Comparison of ENCODE assay signal across 11 cellular contexts in the genomic region with DNA sequence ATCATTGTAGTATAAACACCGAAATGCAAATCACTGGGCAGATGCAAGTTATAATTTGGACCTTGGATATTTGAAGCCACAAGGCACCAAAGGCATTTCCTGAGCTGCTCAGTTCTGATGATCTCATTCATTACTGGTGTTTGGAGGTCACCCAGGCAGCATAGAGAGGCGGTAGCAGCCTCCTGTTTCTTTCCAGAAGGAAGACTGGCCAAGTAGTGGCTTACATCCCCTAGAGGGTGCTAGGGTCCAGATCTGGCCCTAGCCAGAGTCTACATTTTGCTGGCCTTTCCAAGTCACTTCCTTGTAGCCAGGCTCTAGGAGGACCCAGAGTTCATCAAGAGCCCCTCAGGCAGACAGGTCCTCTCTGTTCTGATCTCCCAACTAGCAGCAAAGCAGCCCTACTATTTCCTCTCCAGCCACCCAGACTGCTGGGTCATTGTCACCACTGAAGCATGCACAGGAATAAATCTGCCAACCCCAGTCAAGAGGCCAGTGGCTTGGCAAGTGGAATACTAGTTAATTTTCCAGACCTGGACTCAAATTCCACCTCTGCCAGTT. TPM values are rescaled to one million over a fixed set of nuclear protein-coding genes. Genes with fewer than 3 reads are reported as not detected.
DNase-seq lines count a peak whose midpoint lies in the region; TF ChIP-seq lines count a peak whose summit lies in the region.
"Had no signal": no experiment of that assay in that cellular context is flagged by ENCODE, and none has a peak within 500 bp of the region (broad histone marks: within the 10 kb centered on the region; RNA-seq: fewer than 3 reads in every experiment).

No MANE protein-coding gene starts in this region.

- H3K4me3 Mint-ChIP-seq in nephron progenitor cell, result no peak overlapping the region
- no peak overlapping the region for H3K4me3 Mint-ChIP-seq in activated naive CD4-positive, alpha-beta T cell treated with anti-CD3 and anti-CD28 coated beads for 36 hours
- H3K4me3 Mint-ChIP-seq in activated CD4-positive, alpha-beta memory T cell treated with anti-CD3 and anti-CD28 coated beads, Interleukin-2, amount 10 ng/mL, durations not matched to agents 7 days and 5 days, result no peak overlapping the region
- H3K4me3 Mint-ChIP-seq: activated CD4-positive, alpha-beta memory T cell treated with anti-CD3 and anti-CD28 coated beads for 36 hours had no signal

- peaks cover 20% of the 10 kb centered on the region for H3K4me1 Mint-ChIP-seq in nephron progenitor cell
- peaks cover 10% of the 10 kb centered on the region for H3K4me1 Mint-ChIP-seq in activated naive CD4-positive, alpha-beta T cell treated with anti-CD3 and anti-CD28 coated beads for 36 hours (ENCODE audit: low read depth)
- peaks cover 10% of the 10 kb centered on the region for H3K4me1 Mint-ChIP-seq in activated CD4-positive, alpha-beta memory T cell treated with anti-CD3 and anti-CD28 coated beads, Interleukin-2, amount 10 ng/mL, durations not matched to agents 7 days and 5 days

- no peak for TF ChIP-seq CTCF in nephron progenitor cell (IDR thresholded peaks at IDR 0.05)

- no peaks in the 10 kb centered on the region for H3K36me3 Mint-ChIP-seq in nephron progenitor cell (ENCODE audit: low read depth)
- H3K36me3 Mint-ChIP-seq in activated naive CD4-positive, alpha-beta T cell treated with anti-CD3 and anti-CD28 coated beads for 36 hours (ENCODE audit: low read depth), result no peaks in the 10 kb centered on the region
- peaks cover 5% of the 10 kb centered on the region for H3K36me3 Mint-ChIP-seq in activated CD4-positive, alpha-beta memory T cell treated with anti-CD3 and anti-CD28 coated beads, Interleukin-2, amount 10 ng/mL, durations not matched to agents 7 days and 5 days (ENCODE audit: low read depth)
- H3K36me3 Mint-ChIP-seq: activated CD4-positive, alpha-beta memory T cell treated with anti-CD3 and anti-CD28 coated beads for 36 hours had no signal

- H3K9me3 Mint-ChIP-seq in nephron progenitor cell, result no peaks in the 10 kb centered on the region
- no peaks in the 10 kb centered on the region for H3K9me3 Mint-ChIP-seq in activated naive CD4-positive, alpha-beta T cell treated with anti-CD3 and anti-CD28 coated beads for 36 hours
- H3K9me3 Mint-ChIP-seq in activated CD4-positive, alpha-beta memory T cell treated with anti-CD3 and anti-CD28 coated beads, Interleukin-2, amount 10 ng/mL, durations not matched to agents 7 days and 5 days, result no peaks in the 10 kb centered on the region
- H3K9me3 Mint-ChIP-seq: activated CD4-positive, alpha-beta memory T cell treated with anti-CD3 and anti-CD28 coated beads for 36 hours had no signal

- DNase-seq in EH (ENCODE audit: low read depth) (peak; percentile 99), OCI-M1 (lab: John Stamatoyannopoulos, UW) (peak; percentile 16), epidermal melanocyte (ENCODE audit: insufficient read length, low spot score) (peak; percentile 82), nephron progenitor cell (peak; percentile 43), globus pallidus (ENCODE audit: low spot score) (no peak)
- no peak for DNase-seq in activated naive CD4-positive, alpha-beta T cell treated with anti-CD3 and anti-CD28 coated beads for 36 hours
- DNase-seq in stimulated activated CD4-positive, alpha-beta T cell treated with anti-CD3 and anti-CD28 coated beads, Interleukin-12 subunit alpha, Interleukin-12 subunit beta, amount 100 ng/mL, for 4 hours, result no peak
- no peak for DNase-seq in activated CD4-positive, alpha-beta memory T cell treated with anti-CD3 and anti-CD28 coated beads, Interleukin-2, amount 10 ng/mL, durations not matched to agents 7 days and 5 days
- DNase-seq: activated CD4-positive, alpha-beta memory T cell treated with anti-CD3 and anti-CD28 coated beads for 36 hours; NCI-H2029 treated with DMSO at 0.1 percent for 48 hours; trophoblast cell had no signal

- intact Hi-C loops in activated naive CD4-positive, alpha-beta T cell treated with anti-CD3 and anti-CD28 coated beads for 36 hours (cut with micrococcal nuclease), result no loop called here

- POLR2A ChIA-PET in activated CD4-positive, alpha-beta memory T cell treated with anti-CD3 and anti-CD28 coated beads, Interleukin-2, amount 10 ng/mL, durations not matched to agents 7 days and 5 days (lab: Charles Lee), result no interaction called here

- CTCF ChIA-PET in activated naive CD4-positive, alpha-beta T cell treated with anti-CD3 and anti-CD28 coated beads for 36 hours (lab: Charles Lee), result no interaction called here
- CTCF ChIA-PET in activated CD4-positive, alpha-beta memory T cell treated with anti-CD3 and anti-CD28 coated beads, Interleukin-2, amount 10 ng/mL, durations not matched to agents 7 days and 5 days (lab: Charles Lee), result no interaction called here

- H3K27me3 Mint-ChIP-seq in nephron progenitor cell (ENCODE audit: low read depth, poor library complexity), result peaks cover 80% of the 10 kb centered on the region
- peaks cover 53% of the 10 kb centered on the region for H3K27me3 Mint-ChIP-seq in activated naive CD4-positive, alpha-beta T cell treated with anti-CD3 and anti-CD28 coated beads for 36 hours (ENCODE audit: low read depth)
- peaks cover 63% of the 10 kb centered on the region for H3K27me3 Mint-ChIP-seq in activated CD4-positive, alpha-beta memory T cell treated with anti-CD3 and anti-CD28 coated beads, Interleukin-2, amount 10 ng/mL, durations not matched to agents 7 days and 5 days

- H3K27ac Mint-ChIP-seq in nephron progenitor cell, result no peak overlapping the region
- H3K27ac Mint-ChIP-seq in activated naive CD4-positive, alpha-beta T cell treated with anti-CD3 and anti-CD28 coated beads for 36 hours, result no peak overlapping the region
- H3K27ac Mint-ChIP-seq in activated CD4-positive, alpha-beta memory T cell treated with anti-CD3 and anti-CD28 coated beads, Interleukin-2, amount 10 ng/mL, durations not matched to agents 7 days and 5 days, result no peak overlapping the region
- H3K27ac Mint-ChIP-seq: activated CD4-positive, alpha-beta memory T cell treated with anti-CD3 and anti-CD28 coated beads for 36 hours had no signal

RNA-seq across cellular contexts. Expression of a gene that starts 33.4 kb away (rescaled TPM):
- 10 to 100 TPM; 46.0 to 47.1 TPM for total RNA-seq in activated naive CD4-positive, alpha-beta T cell treated with anti-CD3 and anti-CD28 coated beads for 36 hours
- 10 to 100 TPM; 41.6 to 43.0 TPM for total RNA-seq in activated CD4-positive, alpha-beta memory T cell treated with anti-CD3 and anti-CD28 coated beads, Interleukin-2, amount 10 ng/mL, durations not matched to agents 7 days and 5 days

RNA-seq across cellular contexts. Expression of a gene that starts 59.3 kb away (rescaled TPM):
- not detected for total RNA-seq in activated naive CD4-positive, alpha-beta T cell treated with anti-CD3 and anti-CD28 coated beads for 36 hours
- total RNA-seq in activated CD4-positive, alpha-beta memory T cell treated with anti-CD3 and anti-CD28 coated beads, Interleukin-2, amount 10 ng/mL, durations not matched to agents 7 days and 5 days, result not detected
- total RNA-seq: activated CD4-positive, alpha-beta memory T cell treated with anti-CD3 and anti-CD28 coated beads for 36 hours had no signal

Comparison
In these comparisons a context has a peak if more than half of its experiments do, and no peak if none do; other contexts are left out.
1. DNase-seq: peak in EH (single experiment), OCI-M1 (single experiment), epidermal melanocyte (single experiment) and nephron progenitor cell (single experiment); none in activated naive CD4-positive, alpha-beta T cell treated with anti-CD3 and anti-CD28 coated beads for 36 hours (single experiment), globus pallidus (single experiment), stimulated activated CD4-positive, alpha-beta T cell treated with anti-CD3 and anti-CD28 coated beads, Interleukin-12 subunit alpha, Interleukin-12 subunit beta, amount 100 ng/mL, for 4 hours (single experiment) and activated CD4-positive, alpha-beta memory T cell treated with anti-CD3 and anti-CD28 coated beads, Interleukin-2, amount 10 ng/mL, durations not matched to agents 7 days and 5 days (single experiment).